Comparison of ENCODE assay signal across 8 cellular contexts in the genomic region with DNA sequence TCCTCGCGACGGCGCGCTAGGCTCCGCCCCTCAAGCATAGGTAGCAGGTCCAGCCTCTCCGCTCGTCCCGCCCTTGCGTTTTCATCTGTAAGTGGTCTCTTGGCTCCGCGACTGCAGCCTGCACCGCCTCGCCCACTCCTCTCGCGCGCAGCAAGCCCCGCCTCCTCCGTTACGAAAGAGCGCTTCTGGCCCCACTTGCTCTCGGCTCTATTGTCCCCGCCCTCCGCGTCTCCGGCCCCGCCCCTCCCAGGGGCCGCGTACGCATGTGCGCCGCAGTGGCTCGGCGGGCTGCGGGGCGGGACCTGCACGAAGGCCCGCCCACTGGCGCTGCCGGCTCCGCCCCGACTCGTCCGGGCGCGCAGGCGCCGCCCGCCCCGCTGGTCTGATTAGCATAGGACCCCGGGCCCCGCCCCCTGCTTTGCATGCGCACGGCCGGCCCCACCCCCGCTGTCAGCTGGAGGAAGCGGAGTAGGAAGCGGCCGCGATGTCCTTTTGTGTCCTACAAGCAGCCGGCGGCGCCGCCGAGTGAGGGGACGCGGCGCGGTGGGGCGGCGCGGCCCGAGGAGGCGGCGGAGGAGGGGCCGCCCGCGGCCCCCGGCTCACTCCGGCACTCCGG. TPM values are rescaled to one million over a fixed set of nuclear protein-coding genes. Genes with fewer than 3 reads are reported as not detected.
DNase-seq lines count a peak whose midpoint lies in the region; ATAC-seq and FAIRE-seq lines count a peak whose summit lies in the region.

A gene (plus strand): TSS at position 450 of the 616 bp plus-strand sequence. CDS start 1,656 bp downstream, outside the sequence.

- POLR2A ChIA-PET in activated CD8-positive, alpha-beta memory T cell treated with anti-CD3 and anti-CD28 coated beads for 36 hours (lab: Charles Lee) = interaction anchor here (0.6 to 2.3 kb wide), 9 partner anchors 12 to 120 kb away, joined by 3 to 16 read pairs (median 6); a partner anchor contains a TSS

- peak; percentile 77 for FAIRE-seq in HTR-8/SVneo (lab: Jason Lieb, UNC)

- peak; percentile 100 for DNase-seq in COR-L47 (lab: John Stamatoyannopoulos, UW)
- peak; percentile 94 for DNase-seq in HTR-8/SVneo (ENCODE audit: insufficient read length, low spot score)
- peak; percentile 100 for DNase-seq in NOMO-1 treated with DMSO at 0.1 percent for 48 hours (lab: John Stamatoyannopoulos, UW; ENCODE audit: unreplicated experiment)
- DNase-seq in effector CD8-positive, alpha-beta T cell (lab: John Stamatoyannopoulos, UW) = peak; percentile 99
- peak; percentile 99 for DNase-seq in medulla oblongata (ENCODE audit: extremely low spot score)
- DNase-seq in stimulated activated CD4-positive, alpha-beta T cell treated with anti-CD3 and anti-CD28 coated beads, TNF-alpha, amount 100 ng/mL, for 48 hours (ENCODE audit: low read depth in 3 of 3) = peak; percentile 99 to 100 (median 100)

- peak; percentile 67 for ATAC-seq in GM21381 (IDR thresholded peaks at IDR 0.05; ENCODE audit: unreplicated experiment)

- CTCF ChIA-PET in activated CD8-positive, alpha-beta memory T cell treated with anti-CD3 and anti-CD28 coated beads for 36 hours (lab: Charles Lee) = interaction anchor here (0.9 to 6.3 kb wide), 17 partner anchors 12 to 139 kb away, joined by 3 to 61 read pairs (median 8); a partner anchor contains a TSS

RNA-seq across cellular contexts. Expression of the gene that starts here (rescaled TPM):
- total RNA-seq in activated CD8-positive, alpha-beta memory T cell treated with anti-CD3 and anti-CD28 coated beads for 36 hours = 10 to 100 TPM; 58.1 to 58.3 TPM

Comparison
In these comparisons a context has a peak if more than half of its experiments do, and no peak if none do; other contexts are left out.
1. Peak in every context shown above with its lines: DNase-seq and ATAC-seq.